ENCODE assay signal across 23 cellular contexts in genomic region chr7:149627911-149628310, GRCh38.
"Had no signal": no experiment of that assay in that cellular context is flagged by ENCODE, and none has a peak within 500 bp of the region (broad histone marks: within the 10 kb centered on the region; RNA-seq: fewer than 3 reads in every experiment).

No MANE protein-coding gene starts in this region.

- H3K9me3 ChIP-seq: colonic mucosa, esophagus squamous epithelium, gastroesophageal sphincter, heart left ventricle, left lung, lower lobe of right lung, mucosa of descending colon had no signal

- H3K27ac ChIP-seq: colonic mucosa, epithelial cell of prostate, esophagus squamous epithelium, gastroesophageal sphincter, heart left ventricle, hepatocyte, left lung, lower lobe of right lung had no signal

- H3K36me3 ChIP-seq: colonic mucosa, esophagus squamous epithelium, gastroesophageal sphincter, heart left ventricle, left lung, lower lobe of right lung had no signal

- DNase-seq: colonic mucosa; cortex of kidney; effector CD8-positive, alpha-beta T cell; effector memory CD8-positive, alpha-beta T cell; endodermal cell; esophagus squamous epithelium; foreskin fibroblast; heart left ventricle; hypothalamus; immature natural killer cell; kidney; kidney glomerular epithelial cell; left colon; left lung; left ventricle myocardium superior; lower lobe of right lung; mesenchymal stem cell; mucosa of descending colon; naive B cell; naive thymus-derived CD8-positive, alpha-beta T cell had no signal

- H3K4me3 ChIP-seq: colonic mucosa, esophagus squamous epithelium, gastroesophageal sphincter, heart left ventricle, hepatocyte, left lung, lower lobe of right lung, mucosa of descending colon had no signal
